1 cellular context compared by ENCODE assay signal in the genomic region with DNA sequence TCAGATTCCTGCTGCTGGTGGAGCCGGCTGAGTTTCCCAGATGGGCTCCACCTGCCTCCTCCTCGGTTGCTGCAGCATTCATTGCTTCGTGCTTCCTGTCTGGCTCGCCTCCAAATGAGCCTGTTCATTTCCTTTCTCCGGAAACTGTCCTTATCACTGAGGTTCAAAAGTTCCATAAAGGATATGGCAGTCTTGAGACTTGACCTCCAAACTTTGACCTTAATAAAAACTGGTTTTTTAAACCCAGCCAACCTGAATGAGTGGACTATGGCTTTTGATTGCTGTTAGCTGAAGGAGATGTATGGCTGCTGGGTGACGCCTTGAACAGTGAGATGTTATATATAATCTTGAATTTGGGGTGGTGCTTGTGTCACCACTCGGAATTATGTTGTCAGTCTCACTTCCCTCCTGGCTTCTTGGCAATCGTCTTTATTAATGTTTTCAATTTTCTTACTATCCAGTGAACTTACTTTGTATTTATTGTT.
TF ChIP-seq lines count a peak whose summit lies in the region.

No MANE protein-coding gene starts in this region.

TF ChIP-seq in HepG2, 621 proteins besides CTCF, POLR2A, EP300 and RAD21 (continued from another document and continues in another):
- TF ChIP-seq, protein P1, sequence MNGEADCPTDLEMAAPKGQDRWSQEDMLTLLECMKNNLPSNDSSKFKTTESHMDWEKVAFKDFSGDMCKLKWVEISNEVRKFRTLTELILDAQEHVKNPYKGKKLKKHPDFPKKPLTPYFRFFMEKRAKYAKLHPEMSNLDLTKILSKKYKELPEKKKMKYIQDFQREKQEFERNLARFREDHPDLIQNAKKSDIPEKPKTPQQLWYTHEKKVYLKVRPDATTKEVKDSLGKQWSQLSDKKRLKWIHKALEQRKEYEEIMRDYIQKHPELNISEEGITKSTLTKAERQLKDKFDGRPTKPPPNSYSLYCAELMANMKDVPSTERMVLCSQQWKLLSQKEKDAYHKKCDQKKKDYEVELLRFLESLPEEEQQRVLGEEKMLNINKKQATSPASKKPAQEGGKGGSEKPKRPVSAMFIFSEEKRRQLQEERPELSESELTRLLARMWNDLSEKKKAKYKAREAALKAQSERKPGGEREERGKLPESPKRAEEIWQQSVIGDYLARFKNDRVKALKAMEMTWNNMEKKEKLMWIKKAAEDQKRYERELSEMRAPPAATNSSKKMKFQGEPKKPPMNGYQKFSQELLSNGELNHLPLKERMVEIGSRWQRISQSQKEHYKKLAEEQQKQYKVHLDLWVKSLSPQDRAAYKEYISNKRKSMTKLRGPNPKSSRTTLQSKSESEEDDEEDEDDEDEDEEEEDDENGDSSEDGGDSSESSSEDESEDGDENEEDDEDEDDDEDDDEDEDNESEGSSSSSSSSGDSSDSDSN (CRISPR knock-in tag; IDR thresholded peaks at IDR 0.05): peak; percentile 39; the same call in 1 of the 2 replicates
- TF ChIP-seq, protein P2, sequence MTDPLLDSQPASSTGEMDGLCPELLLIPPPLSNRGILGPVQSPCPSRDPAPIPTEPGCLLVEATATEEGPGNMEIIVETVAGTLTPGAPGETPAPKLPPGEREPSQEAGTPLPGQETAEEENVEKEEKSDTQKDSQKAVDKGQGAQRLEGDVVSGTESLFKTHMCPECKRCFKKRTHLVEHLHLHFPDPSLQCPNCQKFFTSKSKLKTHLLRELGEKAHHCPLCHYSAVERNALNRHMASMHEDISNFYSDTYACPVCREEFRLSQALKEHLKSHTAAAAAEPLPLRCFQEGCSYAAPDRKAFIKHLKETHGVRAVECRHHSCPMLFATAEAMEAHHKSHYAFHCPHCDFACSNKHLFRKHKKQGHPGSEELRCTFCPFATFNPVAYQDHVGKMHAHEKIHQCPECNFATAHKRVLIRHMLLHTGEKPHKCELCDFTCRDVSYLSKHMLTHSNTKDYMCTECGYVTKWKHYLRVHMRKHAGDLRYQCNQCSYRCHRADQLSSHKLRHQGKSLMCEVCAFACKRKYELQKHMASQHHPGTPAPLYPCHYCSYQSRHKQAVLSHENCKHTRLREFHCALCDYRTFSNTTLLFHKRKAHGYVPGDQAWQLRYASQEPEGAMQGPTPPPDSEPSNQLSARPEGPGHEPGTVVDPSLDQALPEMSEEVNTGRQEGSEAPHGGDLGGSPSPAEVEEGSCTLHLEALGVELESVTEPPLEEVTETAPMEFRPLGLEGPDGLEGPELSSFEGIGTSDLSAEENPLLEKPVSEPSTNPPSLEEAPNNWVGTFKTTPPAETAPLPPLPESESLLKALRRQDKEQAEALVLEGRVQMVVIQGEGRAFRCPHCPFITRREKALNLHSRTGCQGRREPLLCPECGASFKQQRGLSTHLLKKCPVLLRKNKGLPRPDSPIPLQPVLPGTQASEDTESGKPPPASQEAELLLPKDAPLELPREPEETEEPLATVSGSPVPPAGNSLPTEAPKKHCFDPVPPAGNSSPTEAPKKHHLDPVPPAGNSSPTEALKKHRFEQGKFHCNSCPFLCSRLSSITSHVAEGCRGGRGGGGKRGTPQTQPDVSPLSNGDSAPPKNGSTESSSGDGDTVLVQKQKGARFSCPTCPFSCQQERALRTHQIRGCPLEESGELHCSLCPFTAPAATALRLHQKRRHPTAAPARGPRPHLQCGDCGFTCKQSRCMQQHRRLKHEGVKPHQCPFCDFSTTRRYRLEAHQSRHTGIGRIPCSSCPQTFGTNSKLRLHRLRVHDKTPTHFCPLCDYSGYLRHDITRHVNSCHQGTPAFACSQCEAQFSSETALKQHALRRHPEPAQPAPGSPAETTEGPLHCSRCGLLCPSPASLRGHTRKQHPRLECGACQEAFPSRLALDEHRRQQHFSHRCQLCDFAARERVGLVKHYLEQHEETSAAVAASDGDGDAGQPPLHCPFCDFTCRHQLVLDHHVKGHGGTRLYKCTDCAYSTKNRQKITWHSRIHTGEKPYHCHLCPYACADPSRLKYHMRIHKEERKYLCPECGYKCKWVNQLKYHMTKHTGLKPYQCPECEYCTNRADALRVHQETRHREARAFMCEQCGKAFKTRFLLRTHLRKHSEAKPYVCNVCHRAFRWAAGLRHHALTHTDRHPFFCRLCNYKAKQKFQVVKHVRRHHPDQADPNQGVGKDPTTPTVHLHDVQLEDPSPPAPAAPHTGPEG (CRISPR knock-in tag; IDR thresholded peaks at IDR 0.05): no peak
- TF ChIP-seq ZSCAN31 (CRISPR knock-in tag; IDR thresholded peaks at IDR 0.05; ENCODE audit: low read depth) (no peak), YY1 (IDR thresholded peaks at IDR 0.05; ENCODE audit: insufficient read depth, insufficient replicate concordance, low read depth, low read length) (no peak), ZNF263 (CRISPR knock-in tag; IDR thresholded peaks at IDR 0.05) (no peak), ZNF335 (CRISPR knock-in tag; IDR thresholded peaks at IDR 0.05) (no peak), ZNF644 (CRISPR knock-in tag; IDR thresholded peaks at IDR 0.05; ENCODE audit: low read depth) (no peak), CHD4 (IDR thresholded peaks at IDR 0.05; ENCODE audit: borderline replicate concordance, low read length) (no peak), SATB2 (CRISPR knock-in tag; IDR thresholded peaks at IDR 0.05) (no peak), ZSCAN20 (CRISPR knock-in tag; IDR thresholded peaks at IDR 0.05; ENCODE audit: borderline replicate concordance) (no peak), SMARCE1 (IDR thresholded peaks at IDR 0.05; ENCODE audit: borderline replicate concordance) (no peak), ATAD3A (CRISPR knock-in tag; IDR thresholded peaks at IDR 0.05) (no peak), DMAP1 (CRISPR knock-in tag; IDR thresholded peaks at IDR 0.05) (peak; percentile 28; the same call in 1 of the 2 replicates), ZNF343 (CRISPR knock-in tag; IDR thresholded peaks at IDR 0.05) (no peak), U2AF1 (optimal IDR thresholded peaks at IDR 0.05; ENCODE audit: low read depth, low read length) (no peak), ZNF629 (CRISPR knock-in tag; conservative IDR thresholded peaks at IDR 0.05) (no peak), ZC3H4 (CRISPR knock-in tag; IDR thresholded peaks at IDR 0.05; ENCODE audit: borderline replicate concordance) (no peak), TMF1 (CRISPR knock-in tag; IDR thresholded peaks at IDR 0.05; ENCODE audit: low read depth) (no peak), ZNF224 (CRISPR knock-in tag; IDR thresholded peaks at IDR 0.05) (no peak), PCBP2 (optimal IDR thresholded peaks at IDR 0.05; ENCODE audit: low read depth, low read length, poor library complexity, severe bottlenecking) (no peak), SP1 (IDR thresholded peaks at IDR 0.05) (no peak), SP1 (CRISPR knock-in tag; IDR thresholded peaks at IDR 0.05) (no peak), TSC22D2 (CRISPR knock-in tag; IDR thresholded peaks at IDR 0.05; ENCODE audit: borderline replicate concordance) (no peak), XBP1 (CRISPR knock-in tag; IDR thresholded peaks at IDR 0.05) (no peak), ZNF672 (CRISPR knock-in tag; IDR thresholded peaks at IDR 0.05) (no peak), ZSCAN12 (CRISPR knock-in tag; IDR thresholded peaks at IDR 0.05) (no peak), ZNF720 (CRISPR knock-in tag; IDR thresholded peaks at IDR 0.05) (no peak), SRSF9 (IDR thresholded peaks at IDR 0.05; ENCODE audit: borderline replicate concordance, insufficient read depth, low read depth, low read length, poor library complexity, severe bottlenecking) (no peak), ZFP90 (CRISPR knock-in tag; IDR thresholded peaks at IDR 0.05; ENCODE audit: borderline replicate concordance) (no peak)
- TF ChIP-seq, protein P3, sequence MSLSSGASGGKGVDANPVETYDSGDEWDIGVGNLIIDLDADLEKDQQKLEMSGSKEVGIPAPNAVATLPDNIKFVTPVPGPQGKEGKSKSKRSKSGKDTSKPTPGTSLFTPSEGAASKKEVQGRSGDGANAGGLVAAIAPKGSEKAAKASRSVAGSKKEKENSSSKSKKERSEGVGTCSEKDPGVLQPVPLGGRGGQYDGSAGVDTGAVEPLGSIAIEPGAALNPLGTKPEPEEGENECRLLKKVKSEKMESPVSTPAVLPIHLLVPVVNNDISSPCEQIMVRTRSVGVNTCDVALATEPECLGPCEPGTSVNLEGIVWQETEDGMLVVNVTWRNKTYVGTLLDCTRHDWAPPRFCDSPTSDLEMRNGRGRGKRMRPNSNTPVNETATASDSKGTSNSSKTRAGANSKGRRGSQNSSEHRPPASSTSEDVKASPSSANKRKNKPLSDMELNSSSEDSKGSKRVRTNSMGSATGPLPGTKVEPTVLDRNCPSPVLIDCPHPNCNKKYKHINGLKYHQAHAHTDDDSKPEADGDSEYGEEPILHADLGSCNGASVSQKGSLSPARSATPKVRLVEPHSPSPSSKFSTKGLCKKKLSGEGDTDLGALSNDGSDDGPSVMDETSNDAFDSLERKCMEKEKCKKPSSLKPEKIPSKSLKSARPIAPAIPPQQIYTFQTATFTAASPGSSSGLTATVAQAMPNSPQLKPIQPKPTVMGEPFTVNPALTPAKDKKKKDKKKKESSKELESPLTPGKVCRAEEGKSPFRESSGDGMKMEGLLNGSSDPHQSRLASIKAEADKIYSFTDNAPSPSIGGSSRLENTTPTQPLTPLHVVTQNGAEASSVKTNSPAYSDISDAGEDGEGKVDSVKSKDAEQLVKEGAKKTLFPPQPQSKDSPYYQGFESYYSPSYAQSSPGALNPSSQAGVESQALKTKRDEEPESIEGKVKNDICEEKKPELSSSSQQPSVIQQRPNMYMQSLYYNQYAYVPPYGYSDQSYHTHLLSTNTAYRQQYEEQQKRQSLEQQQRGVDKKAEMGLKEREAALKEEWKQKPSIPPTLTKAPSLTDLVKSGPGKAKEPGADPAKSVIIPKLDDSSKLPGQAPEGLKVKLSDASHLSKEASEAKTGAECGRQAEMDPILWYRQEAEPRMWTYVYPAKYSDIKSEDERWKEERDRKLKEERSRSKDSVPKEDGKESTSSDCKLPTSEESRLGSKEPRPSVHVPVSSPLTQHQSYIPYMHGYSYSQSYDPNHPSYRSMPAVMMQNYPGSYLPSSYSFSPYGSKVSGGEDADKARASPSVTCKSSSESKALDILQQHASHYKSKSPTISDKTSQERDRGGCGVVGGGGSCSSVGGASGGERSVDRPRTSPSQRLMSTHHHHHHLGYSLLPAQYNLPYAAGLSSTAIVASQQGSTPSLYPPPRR (CRISPR knock-in tag; IDR thresholded peaks at IDR 0.05; ENCODE audit: borderline replicate concordance): no peak
- TF ChIP-seq, protein P4, sequence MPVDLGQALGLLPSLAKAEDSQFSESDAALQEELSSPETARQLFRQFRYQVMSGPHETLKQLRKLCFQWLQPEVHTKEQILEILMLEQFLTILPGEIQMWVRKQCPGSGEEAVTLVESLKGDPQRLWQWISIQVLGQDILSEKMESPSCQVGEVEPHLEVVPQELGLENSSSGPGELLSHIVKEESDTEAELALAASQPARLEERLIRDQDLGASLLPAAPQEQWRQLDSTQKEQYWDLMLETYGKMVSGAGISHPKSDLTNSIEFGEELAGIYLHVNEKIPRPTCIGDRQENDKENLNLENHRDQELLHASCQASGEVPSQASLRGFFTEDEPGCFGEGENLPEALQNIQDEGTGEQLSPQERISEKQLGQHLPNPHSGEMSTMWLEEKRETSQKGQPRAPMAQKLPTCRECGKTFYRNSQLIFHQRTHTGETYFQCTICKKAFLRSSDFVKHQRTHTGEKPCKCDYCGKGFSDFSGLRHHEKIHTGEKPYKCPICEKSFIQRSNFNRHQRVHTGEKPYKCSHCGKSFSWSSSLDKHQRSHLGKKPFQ (CRISPR knock-in tag; IDR thresholded peaks at IDR 0.05; ENCODE audit: insufficient replicate concordance): no peak
- TF ChIP-seq, protein P5, sequence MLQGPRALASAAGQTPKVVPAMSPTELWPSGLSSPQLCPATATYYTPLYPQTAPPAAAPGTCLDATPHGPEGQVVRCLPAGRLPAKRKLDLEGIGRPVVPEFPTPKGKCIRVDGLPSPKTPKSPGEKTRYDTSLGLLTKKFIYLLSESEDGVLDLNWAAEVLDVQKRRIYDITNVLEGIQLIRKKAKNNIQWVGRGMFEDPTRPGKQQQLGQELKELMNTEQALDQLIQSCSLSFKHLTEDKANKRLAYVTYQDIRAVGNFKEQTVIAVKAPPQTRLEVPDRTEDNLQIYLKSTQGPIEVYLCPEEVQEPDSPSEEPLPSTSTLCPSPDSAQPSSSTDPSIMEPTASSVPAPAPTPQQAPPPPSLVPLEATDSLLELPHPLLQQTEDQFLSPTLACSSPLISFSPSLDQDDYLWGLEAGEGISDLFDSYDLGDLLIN (CRISPR knock-in tag; IDR thresholded peaks at IDR 0.05; ENCODE audit: borderline replicate concordance): no peak
- TF ChIP-seq, protein P6, sequence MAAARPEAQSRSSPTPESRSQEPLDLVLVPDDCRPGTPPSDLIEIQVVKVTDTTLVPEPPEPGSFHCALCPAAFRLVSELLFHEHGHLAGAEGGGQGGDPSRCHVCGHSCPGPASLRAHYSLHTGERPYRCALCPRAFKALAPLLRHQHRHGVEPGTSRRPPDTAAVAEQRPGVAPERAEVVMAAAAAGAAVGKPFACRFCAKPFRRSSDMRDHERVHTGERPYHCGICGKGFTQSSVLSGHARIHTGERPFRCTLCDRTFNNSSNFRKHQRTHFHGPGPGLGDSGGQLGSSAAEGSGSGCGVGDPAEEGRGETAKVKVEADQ (CRISPR knock-in tag; IDR thresholded peaks at IDR 0.05; ENCODE audit: borderline replicate concordance): no peak
- TF ChIP-seq, protein P7, sequence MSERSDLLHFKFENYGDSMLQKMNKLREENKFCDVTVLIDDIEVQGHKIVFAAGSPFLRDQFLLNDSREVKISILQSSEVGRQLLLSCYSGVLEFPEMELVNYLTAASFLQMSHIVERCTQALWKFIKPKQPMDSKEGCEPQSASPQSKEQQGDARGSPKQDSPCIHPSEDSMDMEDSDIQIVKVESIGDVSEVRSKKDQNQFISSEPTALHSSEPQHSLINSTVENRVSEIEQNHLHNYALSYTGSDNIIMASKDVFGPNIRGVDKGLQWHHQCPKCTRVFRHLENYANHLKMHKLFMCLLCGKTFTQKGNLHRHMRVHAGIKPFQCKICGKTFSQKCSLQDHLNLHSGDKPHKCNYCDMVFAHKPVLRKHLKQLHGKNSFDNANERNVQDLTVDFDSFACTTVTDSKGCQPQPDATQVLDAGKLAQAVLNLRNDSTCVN (CRISPR knock-in tag; IDR thresholded peaks at IDR 0.05; ENCODE audit: borderline replicate concordance): no peak
- TF ChIP-seq, protein P8, sequence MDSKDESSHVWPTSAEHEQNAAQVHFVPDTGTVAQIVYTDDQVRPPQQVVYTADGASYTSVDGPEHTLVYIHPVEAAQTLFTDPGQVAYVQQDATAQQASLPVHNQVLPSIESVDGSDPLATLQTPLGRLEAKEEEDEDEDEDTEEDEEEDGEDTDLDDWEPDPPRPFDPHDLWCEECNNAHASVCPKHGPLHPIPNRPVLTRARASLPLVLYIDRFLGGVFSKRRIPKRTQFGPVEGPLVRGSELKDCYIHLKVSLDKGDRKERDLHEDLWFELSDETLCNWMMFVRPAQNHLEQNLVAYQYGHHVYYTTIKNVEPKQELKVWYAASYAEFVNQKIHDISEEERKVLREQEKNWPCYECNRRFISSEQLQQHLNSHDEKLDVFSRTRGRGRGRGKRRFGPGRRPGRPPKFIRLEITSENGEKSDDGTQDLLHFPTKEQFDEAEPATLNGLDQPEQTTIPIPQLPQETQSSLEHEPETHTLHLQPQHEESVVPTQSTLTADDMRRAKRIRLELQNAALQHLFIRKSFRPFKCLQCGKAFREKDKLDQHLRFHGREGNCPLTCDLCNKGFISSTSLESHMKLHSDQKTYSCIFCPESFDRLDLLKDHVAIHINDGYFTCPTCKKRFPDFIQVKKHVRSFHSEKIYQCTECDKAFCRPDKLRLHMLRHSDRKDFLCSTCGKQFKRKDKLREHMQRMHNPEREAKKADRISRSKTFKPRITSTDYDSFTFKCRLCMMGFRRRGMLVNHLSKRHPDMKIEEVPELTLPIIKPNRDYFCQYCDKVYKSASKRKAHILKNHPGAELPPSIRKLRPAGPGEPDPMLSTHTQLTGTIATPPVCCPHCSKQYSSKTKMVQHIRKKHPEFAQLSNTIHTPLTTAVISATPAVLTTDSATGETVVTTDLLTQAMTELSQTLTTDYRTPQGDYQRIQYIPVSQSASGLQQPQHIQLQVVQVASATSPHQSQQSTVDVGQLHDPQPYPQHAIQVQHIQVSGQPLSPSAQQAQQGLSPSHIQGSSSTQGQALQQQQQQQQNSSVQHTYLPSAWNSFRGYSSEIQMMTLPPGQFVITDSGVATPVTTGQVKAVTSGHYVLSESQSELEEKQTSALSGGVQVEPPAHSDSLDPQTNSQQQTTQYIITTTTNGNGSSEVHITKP (CRISPR knock-in tag; IDR thresholded peaks at IDR 0.05; ENCODE audit: low read depth): 0 out of 2 replicates have a peak, but pooled peaks have one; percentile 43
